Comparison of ENCODE assay signal across 16 cellular contexts in the genomic region with DNA sequence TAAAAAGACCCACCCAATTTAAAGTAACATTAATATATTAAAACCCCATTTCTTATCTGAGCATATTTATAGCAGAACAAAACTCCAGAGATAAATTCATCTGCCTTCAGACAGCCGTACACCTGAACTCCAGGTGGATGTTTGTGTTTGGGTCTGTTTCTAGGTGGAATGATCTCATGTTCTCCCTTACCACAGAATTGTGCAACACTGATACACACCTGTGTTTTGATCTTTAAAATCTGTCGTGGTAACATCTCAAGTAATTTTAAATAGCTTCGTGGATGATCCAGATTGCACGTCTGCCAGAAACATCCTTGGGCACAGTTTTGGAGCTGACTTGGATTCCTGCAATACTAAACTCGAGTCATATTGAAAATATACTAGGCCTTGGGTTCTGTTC.
A peak's percentile ranks its signal among the peaks of the same experiment; 100 is the strongest.
DNase-seq lines count a peak whose midpoint lies in the region; ATAC-seq, FAIRE-seq and TF ChIP-seq lines count a peak whose summit lies in the region.
"Had no signal": no experiment of that assay in that cellular context is flagged by ENCODE, and none has a peak within 500 bp of the region (broad histone marks: within the 10 kb centered on the region; RNA-seq: fewer than 3 reads in every experiment).

No MANE protein-coding gene starts in this region.

- H3K79me2 ChIP-seq in K562 (ENCODE audit: control insufficient read depth, insufficient read depth, low read length): no peaks in the 10 kb centered on the region
- H3K79me2 ChIP-seq in smooth muscle cell (ENCODE audit: low read depth): no peaks in the 10 kb centered on the region

- H4K20me1 ChIP-seq in IMR-90 (ENCODE audit: insufficient read depth, low read length): no peaks in the 10 kb centered on the region
- no peaks in the 10 kb centered on the region for H4K20me1 ChIP-seq in K562 (replicated peaks; ENCODE audit: control insufficient read depth, insufficient read depth, low read length)
- no peaks in the 10 kb centered on the region for H4K20me1 ChIP-seq in smooth muscle cell (ENCODE audit: low read depth)

- TF ChIP-seq POLR2A in IMR-90 (IDR thresholded peaks at IDR 0.05; ENCODE audit: low read depth, low read length) (no peak), K562 (conservative IDR thresholded peaks at IDR 0.05) (no peak), esophagus squamous epithelium (IDR thresholded peaks at IDR 0.05) (no peak)

- H3F3A ChIP-seq in smooth muscle cell (ENCODE audit: low read depth): peaks cover 13% of the 10 kb centered on the region

- no peak overlapping the region for H3K27ac Mint-ChIP-seq in natural killer cell

- H3K4me2 ChIP-seq in IMR-90 (ENCODE audit: low read depth, low read length): no peak overlapping the region
- no peak overlapping the region for H3K4me2 ChIP-seq in K562 (ENCODE audit: insufficient read depth, low read length)
- H3K4me2 ChIP-seq in smooth muscle cell: peak overlapping the region; percentile 10

- H2BK120ac ChIP-seq in IMR-90 (ENCODE audit: low read depth, low read length): peak overlapping the region; percentile 20; the same call in 1 of the 2 replicates

- peaks cover 6% of the 10 kb centered on the region for H3K4me1 ChIP-seq in IMR-90 (ENCODE audit: control insufficient read depth, insufficient read depth, low read length)
- no peaks in the 10 kb centered on the region for H3K4me1 ChIP-seq in K562 (replicated peaks in 1 of 2; ENCODE audit: control insufficient read depth in 2 of 2, insufficient read depth in 2 of 2, low read length in 2 of 2)
- peaks cover 0 to 25% (median 0%) of the 10 kb centered on the region in 3 donors for H3K4me1 ChIP-seq in esophagus squamous epithelium
- peaks cover 5% of the 10 kb centered on the region for H3K4me1 ChIP-seq in smooth muscle cell (ENCODE audit: low read depth)
- H3K4me1 ChIP-seq: Caco-2 had no signal

- H3K4me3 Mint-ChIP-seq in natural killer cell: no peak overlapping the region

- H3K4me3 ChIP-seq in IMR-90 (ENCODE audit: insufficient read depth, low read depth, low read length) (no peak overlapping the region), K562 (no peak overlapping the region), esophagus squamous epithelium (no peak overlapping the region), smooth muscle cell (no peak overlapping the region)
- H3K4me3 ChIP-seq: SK-N-MC had no signal

- ATAC-seq in IMR-90 (ENCODE audit: low read depth) (no peak), K562 (no peak), natural killer cell (no peak)

- POLR2A ChIA-PET in IMR-90 (lab: Charles Lee; ENCODE audit: unreplicated experiment) (no interaction called here), K562 (lab: Yijun Ruan, JAX) (no interaction called here)

- H3K23ac ChIP-seq in IMR-90 (ENCODE audit: low read depth, low read length): no peak overlapping the region

- no peak overlapping the region for H4K8ac ChIP-seq in IMR-90 (ENCODE audit: low read depth in 2 of 2, low read length in 2 of 2)

- H3K14ac ChIP-seq in IMR-90 (replicated peaks; ENCODE audit: low read depth, low read length): no peak overlapping the region; the same call in 1 of the 2 replicates

- H2BK15ac ChIP-seq in IMR-90 (ENCODE audit: low read depth, low read length): no peak overlapping the region

- H2AK5ac ChIP-seq in IMR-90 (ENCODE audit: low read depth, low read length): peak overlapping the region; percentile 23; the same call in 1 of the 2 replicates

- H3K18ac ChIP-seq in IMR-90 (ENCODE audit: low read depth, low read length): peak overlapping the region; percentile 48; the same call in 1 of the 2 replicates

- H4K5ac ChIP-seq in IMR-90 (ENCODE audit: low read depth, low read length): no peak overlapping the region; the same call in none of the 2 replicates

- BruUV-seq in IMR-90 (replicated peaks; lab: Mats Ljungman, UMichigan) (no TSS peak), K562 (replicated peaks; lab: Mats Ljungman, UMichigan) (no TSS peak)

- CTCF ChIA-PET in IMR-90 (lab: Yijun Ruan, JAX): no interaction called here
- CTCF ChIA-PET in K562 (lab: Yijun Ruan, JAX; ENCODE audit: low intra/inter-chr PET ratio): no interaction called here

- intact Hi-C loops in IMR-90 (cut with micrococcal nuclease): no loop called here
- intact Hi-C loops in K562 (cut with micrococcal nuclease): no loop called here
- intact Hi-C loops in esophagus squamous epithelium (cut with DNase I): no loop called here
- intact Hi-C loops in natural killer cell (cut with micrococcal nuclease): no loop called here

- H3K36me3 Mint-ChIP-seq in natural killer cell: no peaks in the 10 kb centered on the region

- H3K9ac ChIP-seq in IMR-90 (ENCODE audit: low read depth, low read length): no peak overlapping the region
- H3K9ac ChIP-seq in K562 (ENCODE audit: insufficient read depth in 1 of 2, low read depth in 2 of 2, low read length in 2 of 2): no peak overlapping the region
- H3K9ac ChIP-seq in smooth muscle cell (ENCODE audit: low read depth): peak overlapping the region; percentile 46

- TF ChIP-seq RAD21 in IMR-90 (IDR thresholded peaks at IDR 0.05; ENCODE audit: low read length): no peak
- no peak for TF ChIP-seq RAD21 in K562 (CRISPR knock-in tag; conservative IDR thresholded peaks at IDR 0.05 in 1 of 2, IDR thresholded peaks at IDR 0.05 in 1 of 2)

- 0 out of 4 replicates have a peak, but pooled peaks cover 0 to 3% of the 10 kb centered on the region in 2 experiments for H3K79me1 ChIP-seq in IMR-90 (ENCODE audit: low read depth in 1 of 2, low read length in 2 of 2)

- FAIRE-seq in K562 (lab: Jason Lieb, UNC): no peak
- FAIRE-seq: H1 had no signal

- H3K27ac ChIP-seq in IMR-90 (ENCODE audit: insufficient read depth, low read length) (no peak overlapping the region; the same call in 1 of the 2 replicates), K562 (ENCODE audit: extremely low read depth, low read depth, low read length) (no peak overlapping the region), esophagus squamous epithelium (peak overlapping the region in 3 of 4 donors; percentile 14 to 65 (median 61)), smooth muscle cell (ENCODE audit: low read depth) (peak overlapping the region; percentile 91)
- H3K27ac ChIP-seq: SK-N-MC had no signal

- 90% methylated on average over 3 of the region's 5 CpGs; no CpG with 5 or more reads in 1 of the 2 experiments for WGBS in IMR-90 (ENCODE audit: extremely low coverage in 2 of 2, insufficient read length in 1 of 2), 2 experiments
- 10% methylated on average over 5 of the region's 5 CpGs for WGBS in K562 (ENCODE audit: insufficient coverage, low coverage, missing lambda C conversion rate)
- WGBS in esophagus squamous epithelium, 2 donors: 38 to 50% methylated on average over 5 of the region's 5 CpGs
- WGBS in smooth muscle cell (ENCODE audit: low lambda C conversion rate): 70% methylated on average over 5 of the region's 5 CpGs

- peak overlapping the region; percentile 67 for H2BK5ac ChIP-seq in IMR-90 (ENCODE audit: low read depth, low read length, poor library complexity, severe bottlenecking)

- H3K9me1 ChIP-seq in IMR-90 (ENCODE audit: insufficient read depth, low read length) (no peaks in the 10 kb centered on the region), K562 (ENCODE audit: control insufficient read depth, insufficient read depth, low read length) (no peaks in the 10 kb centered on the region)

- in situ Hi-C loops in IMR-90 (cut with MboI; ENCODE audit: low sequenced_read_pairs) (no loop called here), K562 (cut with MboI) (no loop called here)

- H3K27me3 ChIP-seq in IMR-90 (ENCODE audit: control insufficient read depth, insufficient read depth, low read length) (no peaks in the 10 kb centered on the region), K562 (ENCODE audit: control insufficient read depth in 2 of 2, insufficient read depth in 2 of 2, low read length in 2 of 2) (no peaks in the 10 kb centered on the region), esophagus squamous epithelium (no peaks in the 10 kb centered on the region), smooth muscle cell (ENCODE audit: low read depth) (no peaks in the 10 kb centered on the region)

- TF ChIP-seq CTCF in IMR-90 (conservative IDR thresholded peaks at IDR 0.05; ENCODE audit: low read depth, low read length) (no peak), K562 (IDR thresholded peaks at IDR 0.05 in 2 of 3, conservative IDR thresholded peaks at IDR 0.05 in 1 of 3; ENCODE audit: insufficient read depth in 2 of 3, low read depth in 1 of 3, low read length in 3 of 3) (no peak), esophagus squamous epithelium (IDR thresholded peaks at IDR 0.05) (no peak), smooth muscle cell (IDR thresholded peaks at IDR 0.05; ENCODE audit: borderline replicate concordance, insufficient read depth, poor library complexity, severe bottlenecking) (no peak), natural killer cell (IDR thresholded peaks at IDR 0.05) (no peak)

- H3K9me3 Mint-ChIP-seq in natural killer cell: no peaks in the 10 kb centered on the region

- H3K4ac ChIP-seq in IMR-90 (ENCODE audit: low read depth, low read length): no peak overlapping the region

- H3K56ac ChIP-seq in IMR-90 (ENCODE audit: extremely low read depth, insufficient read depth, low read length): no peak overlapping the region

- H2BK20ac ChIP-seq in IMR-90 (ENCODE audit: low read depth, low read length): no peak overlapping the region

- H4K91ac ChIP-seq in IMR-90 (ENCODE audit: insufficient read depth, low read depth, low read length): no peak overlapping the region

- DNase-seq in IMR-90: peak; percentile 15
- DNase-seq in K562 (ENCODE audit: extremely low read depth in 1 of 4, low spot score in 3 of 4): no peak
- no peak for DNase-seq in esophagus squamous epithelium (lab: John Stamatoyannopoulos, UW)
- no peak for DNase-seq in smooth muscle cell (lab: John Stamatoyannopoulos, UW; ENCODE audit: unreplicated experiment)
- no peak for DNase-seq in islet precursor cell
- no peak for DNase-seq in NCI-H1105 treated with DMSO at 0.1 percent for 48 hours (lab: John Stamatoyannopoulos, UW)
- DNase-seq in natural killer cell: no peak
- DNase-seq: ACHN, Caco-2, NCI-H1417 treated with DMSO at 0.1 percent for 48 hours, NCI-H2029, NCI-H2171, NCI-H446 treated with DMSO at 0.1 percent for 48 hours, NCI-H774 had no signal

- TF ChIP-seq EP300 in K562 (IDR thresholded peaks at IDR 0.05; ENCODE audit: low read length): no peak

- H2AFZ ChIP-seq in IMR-90 (replicated peaks; ENCODE audit: low read length, poor library complexity) (no peak overlapping the region), K562 (ENCODE audit: low read depth, low read length) (no peak overlapping the region), smooth muscle cell (ENCODE audit: low read depth) (no peak overlapping the region)

- no peaks in the 10 kb centered on the region for H3K27me3 Mint-ChIP-seq in natural killer cell (ENCODE audit: low read depth in 2 of 2)

- H3K9me3 ChIP-seq in IMR-90 (ENCODE audit: control insufficient read depth, insufficient read depth, low read length) (0 out of 2 replicates have a peak, but pooled peaks cover under 1% of the 10 kb centered on the region), K562 (replicated peaks; ENCODE audit: control insufficient read depth, insufficient read depth, low read depth, low read length) (no peaks in the 10 kb centered on the region), esophagus squamous epithelium (no peaks in the 10 kb centered on the region), smooth muscle cell (replicated peaks; ENCODE audit: low read depth) (no peaks in the 10 kb centered on the region)
- H3K9me3 ChIP-seq: Caco-2 had no signal

- dilution Hi-C loops in IMR-90 (cut with HindIII; ENCODE audit: low sequenced_read_pairs, unreplicated experiment): no loop called here

- no peak overlapping the region for H2AK9ac ChIP-seq in IMR-90 (replicated peaks; ENCODE audit: low read depth, low read length, poor library complexity)

- no peaks in the 10 kb centered on the region for H3K4me1 Mint-ChIP-seq in natural killer cell

- no peaks in the 10 kb centered on the region for H3K36me3 ChIP-seq in IMR-90 (ENCODE audit: control insufficient read depth, insufficient read depth, low read length)
- H3K36me3 ChIP-seq in K562 (ENCODE audit: control insufficient read depth, insufficient read depth, low read length): no peaks in the 10 kb centered on the region
- no peaks in the 10 kb centered on the region for H3K36me3 ChIP-seq in esophagus squamous epithelium
- H3K36me3 ChIP-seq in smooth muscle cell (ENCODE audit: low read depth): no peaks in the 10 kb centered on the region

Comparison
In these comparisons a context has a peak if more than half of its experiments do, and no peak if none do; other contexts are left out.
1. H3K27ac ChIP-seq: peak in esophagus squamous epithelium (3 of 4) and smooth muscle cell (single experiment); none in IMR-90 (single experiment) and K562 (single experiment).